ENCODE assay signal across 24 cellular contexts in the genomic region with DNA sequence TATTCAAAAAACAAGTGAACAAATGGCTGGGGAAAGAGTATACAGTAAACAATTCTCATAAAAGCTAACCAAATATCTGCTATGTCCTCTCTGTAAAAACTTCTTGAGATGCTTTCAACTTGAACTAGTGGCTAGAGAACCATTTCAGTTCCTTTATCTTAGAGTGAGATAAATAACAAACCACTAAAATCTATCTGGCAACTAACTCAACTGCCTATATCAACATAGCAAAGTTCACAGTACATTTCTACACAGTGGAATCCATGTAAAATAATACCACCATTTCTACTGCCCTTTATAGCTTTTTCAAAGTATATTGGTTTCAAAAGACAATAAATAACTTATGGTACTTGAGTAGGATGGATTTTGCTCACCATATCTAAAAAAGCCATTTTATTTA.
"Had no signal": no experiment of that assay in that cellular context is flagged by ENCODE, and none has a peak within 500 bp of the region (broad histone marks: within the 10 kb centered on the region; RNA-seq: fewer than 3 reads in every experiment).

No MANE protein-coding gene starts in this region.

- H3K4me1 Mint-ChIP-seq: activated CD4-positive, alpha-beta memory T cell treated with anti-CD3 and anti-CD28 coated beads, Interleukin-2, amount 10 ng/mL, durations not matched to agents 7 days and 5 days; activated naive CD4-positive, alpha-beta T cell treated with anti-CD3 and anti-CD28 coated beads, Interleukin-2, amount 10 ng/mL, durations not matched to agents 7 days and 5 days; naive B cell; neural crest cell had no signal

- H3K27ac Mint-ChIP-seq: activated CD4-positive, alpha-beta memory T cell treated with anti-CD3 and anti-CD28 coated beads, Interleukin-2, amount 10 ng/mL, durations not matched to agents 7 days and 5 days; activated naive CD4-positive, alpha-beta T cell treated with anti-CD3 and anti-CD28 coated beads, Interleukin-2, amount 10 ng/mL, durations not matched to agents 7 days and 5 days; activated T-cell treated with anti-CD3 and anti-CD28 coated beads, Interleukin-2, amount 50 U/mL, for 72 hours; naive B cell; T-helper 1 cell treated with Interleukin-12 subunit alpha and Interleukin-12 subunit beta and Interleukin-4 antibody, amounts not matched to agents 30 μg/mL and 1 μg/mL, for 36 hours; type B pancreatic cell had no signal

- DNase-seq: activated CD4-positive, alpha-beta memory T cell treated with anti-CD3 and anti-CD28 coated beads, Interleukin-2, amount 10 ng/mL, durations not matched to agents 7 days and 5 days; activated CD4-positive, alpha-beta T cell treated with anti-CD3 and anti-CD28 coated beads for 48 hours; activated effector memory CD4-positive, alpha-beta T cell treated with Interleukin-2 at 50 U/mL for 16 hours; activated naive CD4-positive, alpha-beta T cell treated with anti-CD3 and anti-CD28 coated beads, Interleukin-2, amount 10 ng/mL, durations not matched to agents 7 days and 5 days; activated T-cell treated with anti-CD3 and anti-CD28 coated beads, Interleukin-2, amount 50 U/mL, for 72 hours; anterior cingulate cortex; brain microvascular endothelial cell; caudate nucleus; effector memory CD4-positive, alpha-beta T cell; head of caudate nucleus; left colon; lower lobe of right lung; naive B cell; occipital lobe; stimulated activated CD4-positive, alpha-beta T cell treated with anti-CD3 and anti-CD28 coated beads, Interleukin-4, amount 100 ng/mL, for 1 hour; stimulated activated naive CD4-positive, alpha-beta T cell; T1000 had no signal

- H3K9me3 Mint-ChIP-seq: activated CD4-positive, alpha-beta memory T cell treated with anti-CD3 and anti-CD28 coated beads, Interleukin-2, amount 10 ng/mL, durations not matched to agents 7 days and 5 days; activated naive CD4-positive, alpha-beta T cell treated with anti-CD3 and anti-CD28 coated beads, Interleukin-2, amount 10 ng/mL, durations not matched to agents 7 days and 5 days; activated T-cell treated with anti-CD3 and anti-CD28 coated beads, Interleukin-2, amount 50 U/mL, for 72 hours; naive B cell; neural crest cell; T-helper 1 cell treated with Interleukin-12 subunit alpha and Interleukin-12 subunit beta and Interleukin-4 antibody, amounts not matched to agents 30 μg/mL and 1 μg/mL, for 36 hours; type B pancreatic cell had no signal

- H3K27me3 ChIP-seq: brain microvascular endothelial cell, gastroesophageal sphincter, vagina had no signal

- H3K36me3 ChIP-seq: brain microvascular endothelial cell, gastroesophageal sphincter, lower lobe of right lung, thoracic aorta, vagina had no signal

- H3K9me3 ChIP-seq: gastroesophageal sphincter, lower lobe of right lung, thoracic aorta, vagina had no signal

- H3K4me3 ChIP-seq: gastroesophageal sphincter, lower lobe of right lung, thoracic aorta, vagina had no signal

- H3K27me3 Mint-ChIP-seq: activated CD4-positive, alpha-beta memory T cell treated with anti-CD3 and anti-CD28 coated beads, Interleukin-2, amount 10 ng/mL, durations not matched to agents 7 days and 5 days; activated naive CD4-positive, alpha-beta T cell treated with anti-CD3 and anti-CD28 coated beads, Interleukin-2, amount 10 ng/mL, durations not matched to agents 7 days and 5 days; naive B cell; type B pancreatic cell had no signal

- ATAC-seq: activated T-cell treated with anti-CD3 and anti-CD28 coated beads, Interleukin-2, amount 50 U/mL, for 72 hours; gastroesophageal sphincter; left colon; lower lobe of right lung; sciatic nerve had no signal

- H3K4me3 Mint-ChIP-seq: activated CD4-positive, alpha-beta memory T cell treated with anti-CD3 and anti-CD28 coated beads, Interleukin-2, amount 10 ng/mL, durations not matched to agents 7 days and 5 days; activated naive CD4-positive, alpha-beta T cell treated with anti-CD3 and anti-CD28 coated beads, Interleukin-2, amount 10 ng/mL, durations not matched to agents 7 days and 5 days; activated T-cell treated with anti-CD3 and anti-CD28 coated beads, Interleukin-2, amount 50 U/mL, for 72 hours; naive B cell; neural crest cell; T-helper 1 cell treated with Interleukin-12 subunit alpha and Interleukin-12 subunit beta and Interleukin-4 antibody, amounts not matched to agents 30 μg/mL and 1 μg/mL, for 36 hours; type B pancreatic cell had no signal

- H3K4me1 ChIP-seq: gastroesophageal sphincter, lower lobe of right lung, vagina had no signal

- H3K27ac ChIP-seq: brain microvascular endothelial cell, gastroesophageal sphincter, lower lobe of right lung, thoracic aorta, vagina had no signal
